1 cellular context compared by ENCODE assay signal in the genomic region with DNA sequence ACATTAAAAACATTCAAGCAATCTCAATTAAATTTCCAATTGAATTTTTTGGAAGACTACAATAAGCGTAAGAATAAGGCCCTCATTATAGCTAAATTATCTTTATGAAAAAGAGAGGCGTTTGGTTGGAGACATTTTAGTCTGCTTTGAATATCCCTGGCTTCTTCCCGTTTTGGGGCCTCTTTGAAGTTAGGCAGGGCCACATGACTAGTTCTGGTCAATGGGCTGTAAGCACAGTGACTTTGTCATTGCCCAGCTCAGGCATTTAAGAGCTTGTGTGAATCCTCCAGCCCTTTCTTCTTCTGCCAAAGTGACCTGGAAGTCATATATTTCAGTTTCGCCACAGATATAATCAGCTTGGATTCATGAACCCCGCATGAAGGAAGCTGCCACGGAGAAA.
TF ChIP-seq lines count a peak whose summit lies in the region.

No MANE protein-coding gene starts in this region.

TF ChIP-seq in GM23338, 12 proteins besides CTCF, POLR2A, EP300 and RAD21:
- TF ChIP-seq, protein P1, sequence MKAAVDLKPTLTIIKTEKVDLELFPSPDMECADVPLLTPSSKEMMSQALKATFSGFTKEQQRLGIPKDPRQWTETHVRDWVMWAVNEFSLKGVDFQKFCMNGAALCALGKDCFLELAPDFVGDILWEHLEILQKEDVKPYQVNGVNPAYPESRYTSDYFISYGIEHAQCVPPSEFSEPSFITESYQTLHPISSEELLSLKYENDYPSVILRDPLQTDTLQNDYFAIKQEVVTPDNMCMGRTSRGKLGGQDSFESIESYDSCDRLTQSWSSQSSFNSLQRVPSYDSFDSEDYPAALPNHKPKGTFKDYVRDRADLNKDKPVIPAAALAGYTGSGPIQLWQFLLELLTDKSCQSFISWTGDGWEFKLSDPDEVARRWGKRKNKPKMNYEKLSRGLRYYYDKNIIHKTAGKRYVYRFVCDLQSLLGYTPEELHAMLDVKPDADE (IDR thresholded peaks at IDR 0.05) = no peak
- TF ChIP-seq ZNF331 (CRISPR knock-in tag; IDR thresholded peaks at IDR 0.05; ENCODE audit: low read depth) (no peak), ZNF114 (CRISPR knock-in tag; IDR thresholded peaks at IDR 0.05) (no peak), POLR2AphosphoS5 (IDR thresholded peaks at IDR 0.05; ENCODE audit: low read depth) (no peak), CREB1 (CRISPR knock-in tag; IDR thresholded peaks at IDR 0.05; ENCODE audit: low read depth) (no peak), EZH2phosphoT487 (IDR thresholded peaks at IDR 0.05; ENCODE audit: unreplicated experiment) (no peak), STAT1 (IDR thresholded peaks at IDR 0.05; ENCODE audit: unreplicated experiment) (no peak), NANOG (IDR thresholded peaks at IDR 0.05; ENCODE audit: borderline replicate concordance) (no peak), EZH2 (IDR thresholded peaks at IDR 0.05; ENCODE audit: low read depth, unreplicated experiment) (no peak), JUNB (IDR thresholded peaks at IDR 0.05; ENCODE audit: unreplicated experiment) (no peak)
- TF ChIP-seq, protein P2, sequence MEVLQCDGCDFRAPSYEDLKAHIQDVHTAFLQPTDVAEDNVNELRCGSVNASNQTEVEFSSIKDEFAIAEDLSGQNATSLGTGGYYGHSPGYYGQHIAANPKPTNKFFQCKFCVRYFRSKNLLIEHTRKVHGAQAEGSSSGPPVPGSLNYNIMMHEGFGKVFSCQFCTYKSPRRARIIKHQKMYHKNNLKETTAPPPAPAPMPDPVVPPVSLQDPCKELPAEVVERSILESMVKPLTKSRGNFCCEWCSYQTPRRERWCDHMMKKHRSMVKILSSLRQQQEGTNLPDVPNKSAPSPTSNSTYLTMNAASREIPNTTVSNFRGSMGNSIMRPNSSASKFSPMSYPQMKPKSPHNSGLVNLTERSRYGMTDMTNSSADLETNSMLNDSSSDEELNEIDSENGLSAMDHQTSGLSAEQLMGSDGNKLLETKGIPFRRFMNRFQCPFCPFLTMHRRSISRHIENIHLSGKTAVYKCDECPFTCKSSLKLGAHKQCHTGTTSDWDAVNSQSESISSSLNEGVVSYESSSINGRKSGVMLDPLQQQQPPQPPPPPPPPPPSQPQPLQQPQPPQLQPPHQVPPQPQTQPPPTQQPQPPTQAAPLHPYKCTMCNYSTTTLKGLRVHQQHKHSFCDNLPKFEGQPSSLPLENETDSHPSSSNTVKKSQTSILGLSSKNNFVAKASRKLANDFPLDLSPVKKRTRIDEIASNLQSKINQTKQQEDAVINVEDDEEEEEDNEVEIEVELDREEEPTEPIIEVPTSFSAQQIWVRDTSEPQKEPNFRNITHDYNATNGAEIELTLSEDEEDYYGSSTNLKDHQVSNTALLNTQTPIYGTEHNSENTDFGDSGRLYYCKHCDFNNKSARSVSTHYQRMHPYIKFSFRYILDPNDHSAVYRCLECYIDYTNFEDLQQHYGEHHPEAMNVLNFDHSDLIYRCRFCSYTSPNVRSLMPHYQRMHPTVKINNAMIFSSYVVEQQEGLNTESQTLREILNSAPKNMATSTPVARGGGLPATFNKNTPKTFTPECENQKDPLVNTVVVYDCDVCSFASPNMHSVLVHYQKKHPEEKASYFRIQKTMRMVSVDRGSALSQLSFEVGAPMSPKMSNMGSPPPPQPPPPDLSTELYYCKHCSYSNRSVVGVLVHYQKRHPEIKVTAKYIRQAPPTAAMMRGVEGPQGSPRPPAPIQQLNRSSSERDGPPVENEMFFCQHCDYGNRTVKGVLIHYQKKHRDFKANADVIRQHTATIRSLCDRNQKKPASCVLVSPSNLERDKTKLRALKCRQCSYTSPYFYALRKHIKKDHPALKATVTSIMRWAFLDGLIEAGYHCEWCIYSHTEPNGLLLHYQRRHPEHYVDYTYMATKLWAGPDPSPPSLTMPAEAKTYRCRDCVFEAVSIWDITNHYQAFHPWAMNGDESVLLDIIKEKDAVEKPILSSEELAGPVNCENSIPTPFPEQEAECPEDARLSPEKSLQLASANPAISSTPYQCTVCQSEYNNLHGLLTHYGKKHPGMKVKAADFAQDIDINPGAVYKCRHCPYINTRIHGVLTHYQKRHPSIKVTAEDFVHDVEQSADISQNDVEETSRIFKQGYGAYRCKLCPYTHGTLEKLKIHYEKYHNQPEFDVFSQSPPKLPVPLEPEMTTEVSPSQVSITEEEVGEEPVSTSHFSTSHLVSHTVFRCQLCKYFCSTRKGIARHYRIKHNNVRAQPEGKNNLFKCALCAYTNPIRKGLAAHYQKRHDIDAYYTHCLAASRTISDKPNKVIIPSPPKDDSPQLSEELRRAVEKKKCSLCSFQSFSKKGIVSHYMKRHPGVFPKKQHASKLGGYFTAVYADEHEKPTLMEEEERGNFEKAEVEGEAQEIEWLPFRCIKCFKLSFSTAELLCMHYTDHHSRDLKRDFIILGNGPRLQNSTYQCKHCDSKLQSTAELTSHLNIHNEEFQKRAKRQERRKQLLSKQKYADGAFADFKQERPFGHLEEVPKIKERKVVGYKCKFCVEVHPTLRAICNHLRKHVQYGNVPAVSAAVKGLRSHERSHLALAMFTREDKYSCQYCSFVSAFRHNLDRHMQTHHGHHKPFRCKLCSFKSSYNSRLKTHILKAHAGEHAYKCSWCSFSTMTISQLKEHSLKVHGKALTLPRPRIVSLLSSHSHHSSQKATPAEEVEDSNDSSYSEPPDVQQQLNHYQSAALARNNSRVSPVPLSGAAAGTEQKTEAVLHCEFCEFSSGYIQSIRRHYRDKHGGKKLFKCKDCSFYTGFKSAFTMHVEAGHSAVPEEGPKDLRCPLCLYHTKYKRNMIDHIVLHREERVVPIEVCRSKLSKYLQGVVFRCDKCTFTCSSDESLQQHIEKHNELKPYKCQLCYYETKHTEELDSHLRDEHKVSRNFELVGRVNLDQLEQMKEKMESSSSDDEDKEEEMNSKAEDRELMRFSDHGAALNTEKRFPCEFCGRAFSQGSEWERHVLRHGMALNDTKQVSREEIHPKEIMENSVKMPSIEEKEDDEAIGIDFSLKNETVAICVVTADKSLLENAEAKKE (CRISPR knock-in tag; IDR thresholded peaks at IDR 0.05) = no peak
- TF ChIP-seq, protein P3, sequence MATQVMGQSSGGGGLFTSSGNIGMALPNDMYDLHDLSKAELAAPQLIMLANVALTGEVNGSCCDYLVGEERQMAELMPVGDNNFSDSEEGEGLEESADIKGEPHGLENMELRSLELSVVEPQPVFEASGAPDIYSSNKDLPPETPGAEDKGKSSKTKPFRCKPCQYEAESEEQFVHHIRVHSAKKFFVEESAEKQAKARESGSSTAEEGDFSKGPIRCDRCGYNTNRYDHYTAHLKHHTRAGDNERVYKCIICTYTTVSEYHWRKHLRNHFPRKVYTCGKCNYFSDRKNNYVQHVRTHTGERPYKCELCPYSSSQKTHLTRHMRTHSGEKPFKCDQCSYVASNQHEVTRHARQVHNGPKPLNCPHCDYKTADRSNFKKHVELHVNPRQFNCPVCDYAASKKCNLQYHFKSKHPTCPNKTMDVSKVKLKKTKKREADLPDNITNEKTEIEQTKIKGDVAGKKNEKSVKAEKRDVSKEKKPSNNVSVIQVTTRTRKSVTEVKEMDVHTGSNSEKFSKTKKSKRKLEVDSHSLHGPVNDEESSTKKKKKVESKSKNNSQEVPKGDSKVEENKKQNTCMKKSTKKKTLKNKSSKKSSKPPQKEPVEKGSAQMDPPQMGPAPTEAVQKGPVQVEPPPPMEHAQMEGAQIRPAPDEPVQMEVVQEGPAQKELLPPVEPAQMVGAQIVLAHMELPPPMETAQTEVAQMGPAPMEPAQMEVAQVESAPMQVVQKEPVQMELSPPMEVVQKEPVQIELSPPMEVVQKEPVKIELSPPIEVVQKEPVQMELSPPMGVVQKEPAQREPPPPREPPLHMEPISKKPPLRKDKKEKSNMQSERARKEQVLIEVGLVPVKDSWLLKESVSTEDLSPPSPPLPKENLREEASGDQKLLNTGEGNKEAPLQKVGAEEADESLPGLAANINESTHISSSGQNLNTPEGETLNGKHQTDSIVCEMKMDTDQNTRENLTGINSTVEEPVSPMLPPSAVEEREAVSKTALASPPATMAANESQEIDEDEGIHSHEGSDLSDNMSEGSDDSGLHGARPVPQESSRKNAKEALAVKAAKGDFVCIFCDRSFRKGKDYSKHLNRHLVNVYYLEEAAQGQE (IDR thresholded peaks at IDR 0.05; ENCODE audit: unreplicated experiment) = no peak
